In the genomic region with DNA sequence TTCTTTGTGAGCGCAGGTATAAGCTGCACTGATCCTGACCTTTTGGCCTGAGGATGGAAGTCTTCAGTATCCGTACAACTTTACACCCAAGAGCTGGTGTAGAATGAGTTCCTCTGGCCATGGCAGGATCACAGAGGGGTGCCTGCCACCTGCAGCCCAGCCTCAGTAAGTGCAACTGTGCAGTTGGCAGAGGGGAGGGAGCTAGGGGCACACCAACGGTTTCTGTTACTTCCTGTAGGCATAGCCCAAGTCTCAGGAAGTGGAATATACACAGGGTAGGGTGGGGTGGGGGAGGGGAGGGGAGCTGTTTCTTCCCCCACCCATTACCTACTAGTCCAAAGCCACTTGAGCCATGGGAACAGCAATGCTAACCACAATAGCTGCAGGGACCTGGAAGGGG, we compare ENCODE assay signal across 9 cellular contexts.
DNase-seq lines count a peak whose midpoint lies in the region; ATAC-seq and TF ChIP-seq lines count a peak whose summit lies in the region.
"Had no signal": no experiment of that assay in that cellular context is flagged by ENCODE, and none has a peak within 500 bp of the region (broad histone marks: within the 10 kb centered on the region; RNA-seq: fewer than 3 reads in every experiment).

No MANE protein-coding gene starts in this region.

- ATAC-seq in HG03378 (IDR thresholded peaks at IDR 0.05; ENCODE audit: unreplicated experiment), result no peak
- ATAC-seq: K562 had no signal

- TF ChIP-seq CTCF in Caco-2 (IDR thresholded peaks at IDR 0.05; ENCODE audit: insufficient read depth in 1 of 2, low read depth in 1 of 2, low read length in 1 of 2, severe bottlenecking in 1 of 2, unreplicated experiment in 1 of 2) (peak; percentile 45 to 78), right atrium auricular region (IDR thresholded peaks at IDR 0.05) (peak; percentile 45 to 71)

- no TSS peak for BruUV-seq in Caco-2 (replicated peaks; lab: Mats Ljungman, UMichigan)

- H3K4me3 ChIP-seq in Caco-2 (ENCODE audit: low read depth, low read length) (no peak overlapping the region), right atrium auricular region (no peak overlapping the region)
- H3K4me3 ChIP-seq: K562 had no signal

- H3K4me1 Mint-ChIP-seq in Caco-2 (ENCODE audit: low read depth, unreplicated experiment), result no peaks in the 10 kb centered on the region

- DNase-seq in Caco-2 (peak; percentile 51 to 57), GOT3 (lab: John Stamatoyannopoulos, UW) (peak; percentile 7), NCI-H82 treated with DMSO at 0.1 percent for 48 hours (lab: John Stamatoyannopoulos, UW; ENCODE audit: unreplicated experiment) (peak; percentile 27), right atrium auricular region (ENCODE audit: low spot score) (no peak), OCI-M2 (lab: John Stamatoyannopoulos, UW; ENCODE audit: unreplicated experiment) (no peak)
- DNase-seq in activated naive CD4-positive, alpha-beta T cell treated with anti-CD3 and anti-CD28 coated beads, Interleukin-2, amount 50 U/mL, for 16 hours, result peak; percentile 44
- DNase-seq in stimulated activated CD4-positive, alpha-beta T cell treated with anti-CD3 and anti-CD28 coated beads, Interleukin-15, amount 100 ng/mL, for 48 hours (ENCODE audit: low read depth in 2 of 2), result peak; percentile 24 to 38

- intact Hi-C loops in Caco-2 (cut with micrococcal nuclease; ENCODE audit: unreplicated experiment), result loop anchor here (1.0 to 10.0 kb wide), 3 partner anchors 87 to 197 kb away; a partner anchor contains a TSS

- no peaks in the 10 kb centered on the region for H3K27me3 ChIP-seq in Caco-2 (replicated peaks; ENCODE audit: control insufficient read depth, insufficient read depth, low read length)
- no peaks in the 10 kb centered on the region for H3K27me3 ChIP-seq in right atrium auricular region

- CTCF ChIA-PET in Caco-2 (lab: Charles Lee), result interaction anchor here (0.6 to 1.1 kb wide), 5 partner anchors 33 to 818 kb away, joined by 3 to 6 read pairs (median 4); no protein-coding TSS in a partner anchor

- no peaks in the 10 kb centered on the region for H3K9me3 ChIP-seq in Caco-2
- H3K9me3 ChIP-seq in right atrium auricular region, result no peaks in the 10 kb centered on the region

- no peak overlapping the region for H3K4me3 Mint-ChIP-seq in Caco-2 (ENCODE audit: unreplicated experiment)

- no peaks in the 10 kb centered on the region for H3K36me3 Mint-ChIP-seq in Caco-2 (ENCODE audit: insufficient read depth, unreplicated experiment)

- H3K4me1 ChIP-seq in Caco-2 (no peaks in the 10 kb centered on the region), right atrium auricular region (no peaks in the 10 kb centered on the region)

- no peaks in the 10 kb centered on the region for H3K9me3 Mint-ChIP-seq in Caco-2 (ENCODE audit: unreplicated experiment)

- H3K27ac ChIP-seq in right atrium auricular region, result no peak overlapping the region

- POLR2A ChIA-PET in Caco-2 (lab: Charles Lee), result interaction anchor here (0.5 kb wide), 1 partner anchor 74 kb away, joined by 3 read pairs; no protein-coding TSS in a partner anchor

- H3K27ac Mint-ChIP-seq in Caco-2 (ENCODE audit: unreplicated experiment), result no peak overlapping the region

- no peaks in the 10 kb centered on the region for H3K36me3 ChIP-seq in Caco-2 (ENCODE audit: control insufficient read depth, insufficient read depth, low read length)
- no peaks in the 10 kb centered on the region for H3K36me3 ChIP-seq in right atrium auricular region

- H3K27me3 Mint-ChIP-seq in Caco-2 (ENCODE audit: insufficient read depth, unreplicated experiment), result peaks cover 6% of the 10 kb centered on the region

Comparison
In these comparisons a context has a peak if more than half of its experiments do, and no peak if none do; other contexts are left out.
1. DNase-seq: peak in Caco-2 (2 of 2), GOT3 (single experiment), NCI-H82 treated with DMSO at 0.1 percent for 48 hours (single experiment), activated naive CD4-positive, alpha-beta T cell treated with anti-CD3 and anti-CD28 coated beads, Interleukin-2, amount 50 U/mL, for 16 hours (single experiment) and stimulated activated CD4-positive, alpha-beta T cell treated with anti-CD3 and anti-CD28 coated beads, Interleukin-15, amount 100 ng/mL, for 48 hours (2 of 2); none in right atrium auricular region (single experiment) and OCI-M2 (single experiment).